19 cellular contexts compared by ENCODE assay signal in genomic region chr12:73225941-73226340, GRCh38.
"Had no signal": no experiment of that assay in that cellular context is flagged by ENCODE, and none has a peak within 500 bp of the region (broad histone marks: within the 10 kb centered on the region; RNA-seq: fewer than 3 reads in every experiment).

No MANE protein-coding gene starts in this region.

- FAIRE-seq: keratinocyte, urothelium cell line had no signal

- ATAC-seq: gastroesophageal sphincter; mucosa of descending colon; naive thymus-derived CD8-positive, alpha-beta T cell; stimulated activated naive CD8-positive, alpha-beta T cell treated with anti-CD3 and anti-CD28 coated beads, Interleukin-15, Interleukin-2, amounts not matched to agents 100 U/mL and 50 U/mL, for 24 hours had no signal

- H3K9me3 ChIP-seq: esophagus muscularis mucosa, gastroesophageal sphincter, neutrophil, right atrium auricular region, suprapubic skin, thyroid gland had no signal

- H3K27me3 Mint-ChIP-seq: naive thymus-derived CD8-positive, alpha-beta T cell; type B pancreatic cell had no signal

- H3K27me3 ChIP-seq: esophagus muscularis mucosa, gastroesophageal sphincter, neutrophil, right atrium auricular region, suprapubic skin, thyroid gland had no signal

- H3K4me3 ChIP-seq: coronary artery, esophagus muscularis mucosa, gastroesophageal sphincter, mucosa of descending colon, right atrium auricular region, smooth muscle cell, suprapubic skin, thyroid gland had no signal

- DNase-seq: effector CD8-positive, alpha-beta T cell; immature natural killer cell; mammary epithelial cell; mucosa of descending colon; naive thymus-derived CD8-positive, alpha-beta T cell; posterior cingulate gyrus; stimulated activated CD4-positive, alpha-beta T cell treated with anti-CD3 and anti-CD28 coated beads, Interleukin-2, amount 100 ng/mL, for 48 hours; stimulated activated naive CD8-positive, alpha-beta T cell treated with anti-CD3 and anti-CD28 coated beads, Interleukin-15, Interleukin-2, amounts not matched to agents 100 U/mL and 50 U/mL, for 24 hours; thyroid gland had no signal

- H3K4me1 ChIP-seq: esophagus muscularis mucosa, gastroesophageal sphincter, right atrium auricular region, suprapubic skin, thyroid gland had no signal

- H3K36me3 Mint-ChIP-seq: immature natural killer cell; naive thymus-derived CD8-positive, alpha-beta T cell; type B pancreatic cell had no signal

- H3K4me3 Mint-ChIP-seq: immature natural killer cell; naive thymus-derived CD8-positive, alpha-beta T cell; type B pancreatic cell had no signal

- H3K4me1 Mint-ChIP-seq: immature natural killer cell; naive thymus-derived CD8-positive, alpha-beta T cell had no signal

- H3K27ac ChIP-seq: coronary artery, esophagus muscularis mucosa, gastroesophageal sphincter, neutrophil, right atrium auricular region, suprapubic skin, thyroid gland had no signal

- H3K36me3 ChIP-seq: esophagus muscularis mucosa, gastroesophageal sphincter, neutrophil, right atrium auricular region, suprapubic skin, thyroid gland had no signal

- H3K9me3 Mint-ChIP-seq: type B pancreatic cell had no signal
